In the genomic region with DNA sequence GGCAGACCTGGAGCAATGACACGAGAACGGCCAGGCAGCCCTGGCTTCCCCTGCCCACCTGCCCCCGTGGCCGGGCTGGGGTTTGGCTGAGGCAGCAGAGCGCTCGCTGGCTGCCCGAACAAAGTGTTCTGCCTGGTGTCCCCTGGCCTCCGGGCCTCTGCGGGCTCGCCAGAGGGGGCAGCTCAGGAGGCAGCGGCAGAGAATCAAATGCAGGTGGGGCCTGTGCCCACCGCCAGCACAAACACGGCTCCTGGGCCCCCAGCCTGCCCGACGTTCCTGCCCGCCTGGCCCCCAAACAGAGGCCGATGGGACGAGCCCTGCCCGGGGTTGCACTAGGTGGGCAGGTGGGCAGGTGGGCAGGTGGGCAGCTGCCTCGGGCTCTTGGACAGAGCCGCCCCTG, we compare ENCODE assay signal across 24 cellular contexts.
"Had no signal": no experiment of that assay in that cellular context is flagged by ENCODE, and none has a peak within 500 bp of the region (broad histone marks: within the 10 kb centered on the region; RNA-seq: fewer than 3 reads in every experiment).

No MANE protein-coding gene starts in this region.

- FAIRE-seq: colon, small intestine had no signal

- ATAC-seq: gastrocnemius medialis; mucosa of descending colon; natural killer cell treated with Interleukin-12 subunit alpha and Interleukin-12 subunit beta and Interleukin-15 and Interleukin-18, amount 100 ng/mL, for 72 hours; right lobe of liver; stimulated activated naive B cell treated with anti-CD40 and anti-IgM and Interleukin-4, amounts not matched to agents 10 μg/mL and 1 μg/mL and 100 μg/mL, for 72 hours; upper lobe of right lung had no signal

- H3K36me3 ChIP-seq: gastrocnemius medialis, prostate gland, right lobe of liver, thoracic aorta, tibial nerve, upper lobe of right lung, uterus had no signal

- H3K27me3 ChIP-seq: dorsolateral prefrontal cortex, gastrocnemius medialis, right lobe of liver, tibial nerve, upper lobe of right lung, uterus had no signal

- H3K9me3 ChIP-seq: gastrocnemius medialis, mucosa of descending colon, prostate gland, right lobe of liver, thoracic aorta, tibial nerve, upper lobe of right lung, uterus had no signal

- H3K4me3 ChIP-seq: dorsolateral prefrontal cortex, gastrocnemius medialis, mucosa of descending colon, prostate gland, right lobe of liver, thoracic aorta, tibial nerve, upper lobe of right lung, uterus had no signal

- DNase-seq: dorsolateral prefrontal cortex; effector CD4-positive, alpha-beta T cell; foreskin fibroblast; gastrocnemius medialis; head of caudate nucleus; hypothalamus; immature natural killer cell; islet precursor cell; kidney glomerular epithelial cell; mesenchymal stem cell; mucosa of descending colon; naive B cell; right lobe of liver; small intestine; stimulated activated CD4-positive, alpha-beta T cell treated with anti-CD3 and anti-CD28 coated beads, Interleukin-15, amount 100 ng/mL, for 24 hours; stimulated activated CD4-positive, alpha-beta T cell treated with anti-CD3 and anti-CD28 coated beads, Interleukin-2, amount 100 ng/mL, for 48 hours; stimulated activated naive B cell treated with anti-CD40 and anti-IgM and Interleukin-4, amounts not matched to agents 10 μg/mL and 1 μg/mL and 100 μg/mL, for 72 hours; upper lobe of right lung; uterus had no signal

- H3K4me1 ChIP-seq: prostate gland, right lobe of liver had no signal

- H3K27ac ChIP-seq: dorsolateral prefrontal cortex, prostate gland, right lobe of liver, thoracic aorta, tibial nerve, upper lobe of right lung, uterus had no signal
